Comparison of ENCODE assay signal across 10 cellular contexts in the genomic region with DNA sequence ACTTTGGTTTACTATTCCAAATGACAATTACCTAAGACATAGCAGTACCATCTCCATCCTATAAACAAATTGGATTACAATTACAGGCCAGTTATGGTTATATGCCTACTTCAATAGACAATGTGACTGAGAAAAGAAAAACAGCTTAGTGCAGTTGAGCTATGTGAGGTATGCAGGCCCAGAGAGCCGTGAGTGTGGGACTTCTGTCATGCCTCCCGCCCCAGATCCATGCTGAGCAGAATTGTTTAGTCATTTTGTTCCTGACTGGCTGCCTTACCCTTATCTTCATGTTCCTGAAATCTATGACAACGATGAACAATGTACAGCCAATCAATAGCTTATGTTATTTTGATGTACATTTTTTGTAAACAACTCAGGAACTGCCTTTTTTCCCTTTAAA. TPM values are rescaled to one million over a fixed set of nuclear protein-coding genes. Genes with fewer than 3 reads are reported as not detected.
A peak's percentile ranks its signal among the peaks of the same experiment; 100 is the strongest.
DNase-seq lines count a peak whose midpoint lies in the region; ATAC-seq, FAIRE-seq and TF ChIP-seq lines count a peak whose summit lies in the region.
"Had no signal": no experiment of that assay in that cellular context is flagged by ENCODE, and none has a peak within 500 bp of the region (broad histone marks: within the 10 kb centered on the region; RNA-seq: fewer than 3 reads in every experiment).

No MANE protein-coding gene starts in this region.

- no peaks in the 10 kb centered on the region for H3K4me1 ChIP-seq in CD8-positive, alpha-beta T cell (ENCODE audit: insufficient read depth, low read length)
- H3K4me1 ChIP-seq in adipocyte (ENCODE audit: control insufficient read depth, insufficient read depth, low read length) (peaks cover 23% of the 10 kb centered on the region), heart right ventricle (peaks cover 0 to 24% (median 10%) of the 10 kb centered on the region in 9 donors), pancreas (peaks cover 0 to 9% (median 0%) of the 10 kb centered on the region in 3 donors), testis (peaks cover 16% of the 10 kb centered on the region)

- no peaks in the 10 kb centered on the region for H3K9me3 ChIP-seq in CD8-positive, alpha-beta T cell (ENCODE audit: low read length)
- H3K9me3 ChIP-seq in adipocyte (ENCODE audit: control insufficient read depth, low read length) (no peaks in the 10 kb centered on the region), heart right ventricle (no peaks in the 10 kb centered on the region), pancreas (no peaks in the 10 kb centered on the region), testis (no peaks in the 10 kb centered on the region)

- POLR2A ChIA-PET in CD8-positive, alpha-beta T cell (lab: Charles Lee), result no interaction called here

- H3K4me3 Mint-ChIP-seq in CD8-positive, alpha-beta T cell, result no peak overlapping the region
- H3K4me3 Mint-ChIP-seq: central memory CD8-positive, alpha-beta T cell had no signal

- ATAC-seq in CD8-positive, alpha-beta T cell, result no peak
- ATAC-seq in heart right ventricle (peak; percentile 40 to 93 (median 80)), pancreas (peak in 3 of 4 donors; percentile 32 to 42 (median 37)), HG03196 (IDR thresholded peaks at IDR 0.05; ENCODE audit: unreplicated experiment) (no peak), GM19467 (IDR thresholded peaks at IDR 0.05; ENCODE audit: unreplicated experiment) (no peak)

- peaks cover 28% of the 10 kb centered on the region for H3K4me1 Mint-ChIP-seq in CD8-positive, alpha-beta T cell (ENCODE audit: low read depth)

- WGBS in heart right ventricle, 2 donors, result 33 to 39% methylated on average over 3 of the region's 3 CpGs
- 44 to 52% methylated on average over 3 of the region's 3 CpGs for WGBS in pancreas, 2 donors
- 24 to 45% methylated on average over 3 of the region's 3 CpGs for WGBS in testis, 2 donors

- no peak overlapping the region for H3K9ac ChIP-seq in adipocyte (ENCODE audit: low read length)

- H3K4me3 ChIP-seq in CD8-positive, alpha-beta T cell (ENCODE audit: low read depth, low read length), result no peak overlapping the region
- H3K4me3 ChIP-seq in adipocyte (ENCODE audit: low read length), result no peak overlapping the region
- H3K4me3 ChIP-seq in heart right ventricle, result no peak overlapping the region
- H3K4me3 ChIP-seq in pancreas, result no peak overlapping the region
- no peak overlapping the region for H3K4me3 ChIP-seq in testis

- no peak overlapping the region for H3K27ac ChIP-seq in CD8-positive, alpha-beta T cell (ENCODE audit: low read depth, low read length)
- peak overlapping the region in 7 of 10 donors; percentile 20 to 75 (median 42) for H3K27ac ChIP-seq in heart right ventricle
- H3K27ac ChIP-seq in pancreas, result no peak overlapping the region
- H3K27ac ChIP-seq in testis, result peak overlapping the region in 1 of 2 donors; percentile 62

- H3K27me3 ChIP-seq in CD8-positive, alpha-beta T cell (ENCODE audit: insufficient read depth, low read length), result no peaks in the 10 kb centered on the region
- H3K27me3 ChIP-seq in adipocyte (replicated peaks; ENCODE audit: control insufficient read depth, insufficient read depth, low read length) (no peaks in the 10 kb centered on the region), heart right ventricle (no peaks in the 10 kb centered on the region), pancreas (no peaks in the 10 kb centered on the region), testis (no peaks in the 10 kb centered on the region)

- intact Hi-C loops in CD8-positive, alpha-beta T cell (cut with DNase I, micrococcal nuclease), result no loop called here
- intact Hi-C loops in heart right ventricle (cut with DNase I), result no loop called here
- intact Hi-C loops in pancreas (cut with DNase I), result no loop called here
- intact Hi-C loops in testis (cut with DNase I; ENCODE audit: low total_unique reads), result no loop called here

- H3K27ac Mint-ChIP-seq in CD8-positive, alpha-beta T cell, result peak overlapping the region; percentile 20

- no peak for DNase-seq in CD8-positive, alpha-beta T cell
- DNase-seq in adipocyte (ENCODE audit: low read depth) (peak; percentile 77), heart right ventricle (peak in 1 of 2 donors; percentile 29), pancreas (no peak), GOT3 (lab: John Stamatoyannopoulos, UW) (no peak), testis (no peak)
- DNase-seq: NCI-H446 treated with DMSO at 0.1 percent for 48 hours had no signal

- peaks cover 4% of the 10 kb centered on the region for H3K36me3 ChIP-seq in CD8-positive, alpha-beta T cell (ENCODE audit: insufficient read depth, low read length)
- H3K36me3 ChIP-seq in adipocyte (ENCODE audit: control insufficient read depth, insufficient read depth, low read length, severe bottlenecking) (peaks cover 19% of the 10 kb centered on the region), heart right ventricle (peaks cover 0 to 54% (median 5%) of the 10 kb centered on the region in 9 donors), pancreas (no peaks in the 10 kb centered on the region), testis (ENCODE audit: low read depth, missing control alignments) (no peaks in the 10 kb centered on the region)

- no peak for FAIRE-seq in pancreas (lab: Jason Lieb, UNC)

- peaks cover 44% of the 10 kb centered on the region for H3K36me3 Mint-ChIP-seq in CD8-positive, alpha-beta T cell

- CTCF ChIA-PET in CD8-positive, alpha-beta T cell (lab: Charles Lee), result interaction anchor here (1.9 kb wide), 1 partner anchor 19 kb away, joined by 4 read pairs; no protein-coding TSS in a partner anchor

- no peaks in the 10 kb centered on the region for H3K27me3 Mint-ChIP-seq in CD8-positive, alpha-beta T cell (ENCODE audit: low read depth)
- H3K27me3 Mint-ChIP-seq: central memory CD8-positive, alpha-beta T cell had no signal

- no peak for TF ChIP-seq CTCF in CD8-positive, alpha-beta T cell (IDR thresholded peaks at IDR 0.05)
- TF ChIP-seq CTCF in heart right ventricle (IDR thresholded peaks at IDR 0.05) (no peak), pancreas (IDR thresholded peaks at IDR 0.05) (no peak), testis (IDR thresholded peaks at IDR 0.05) (no peak)

- no peaks in the 10 kb centered on the region for H3K9me3 Mint-ChIP-seq in CD8-positive, alpha-beta T cell
- H3K9me3 Mint-ChIP-seq: central memory CD8-positive, alpha-beta T cell had no signal

- no peak for TF ChIP-seq POLR2A in testis (IDR thresholded peaks at IDR 0.05)

RNA-seq across cellular contexts. Expression of gene LARP4B, which starts 21.7 kb away (rescaled TPM):
- 10 to 100 TPM; 32.5 to 32.7 TPM for total RNA-seq in CD8-positive, alpha-beta T cell
- total RNA-seq in heart right ventricle (10 to 100 TPM; 58.7 to 82.6 (median 65.8) TPM), pancreas (10 to 100 TPM; 31.6 to 53.3 (median 35.7) TPM), testis (10 to 100 TPM; 95.3 to 98.6 TPM)
- polyA plus RNA-seq in heart right ventricle (10 to 100 TPM; 10.6 to 39.1 TPM), pancreas (10 to 100 TPM; 10.1 to 15.4 TPM), testis (ENCODE audit: insufficient read depth, low read depth, low replicate concordance) (54.2 TPM)

Comparison
In these comparisons a context has a peak if more than half of its experiments do, and no peak if none do; other contexts are left out.
1. ATAC-seq: peak in heart right ventricle (8 of 8) and pancreas (3 of 4); none in CD8-positive, alpha-beta T cell (single experiment), HG03196 (single experiment) and GM19467 (single experiment).
2. H3K27ac ChIP-seq: peak in heart right ventricle (7 of 10); none in CD8-positive, alpha-beta T cell (single experiment) and pancreas (0 of 4).